In genomic region chr7:151426486-151426905, GRCh38 we compare ENCODE assay signal across 10 cellular contexts.
DNase-seq lines count a peak whose midpoint lies in the region; ATAC-seq and TF ChIP-seq lines count a peak whose summit lies in the region.
"Had no signal": no experiment of that assay in that cellular context is flagged by ENCODE, and none has a peak within 500 bp of the region (broad histone marks: within the 10 kb centered on the region; RNA-seq: fewer than 3 reads in every experiment).

No MANE protein-coding gene starts in this region.

- peak overlapping the region in 2 of 5 donors; percentile 4 to 66 for H3K9ac ChIP-seq in subcutaneous abdominal adipose tissue (ENCODE audit: low read length in 5 of 5)

- H3K27ac ChIP-seq in HEK293 (ENCODE audit: extremely low read depth, low read depth, low read length) (peak overlapping the region; percentile 56; the same call in 1 of the 2 replicates), angular gyrus (ENCODE audit: low read depth, low read length) (peak overlapping the region; percentile 22), subcutaneous abdominal adipose tissue (ENCODE audit: low read depth, low read length) (peak overlapping the region; percentile 69)
- no peak overlapping the region for H3K27ac ChIP-seq in effector memory CD4-positive, alpha-beta T cell (ENCODE audit: insufficient read depth, low read length, poor library complexity, severe bottlenecking)

- H3K4me3 ChIP-seq in HEK293 (ENCODE audit: low read depth, low read length), result no peak overlapping the region
- peak overlapping the region in 1 of 5 donors; percentile 11 for H3K4me3 ChIP-seq in subcutaneous abdominal adipose tissue (ENCODE audit: low read depth in 1 of 5, low read length in 5 of 5)
- H3K4me3 ChIP-seq in effector memory CD4-positive, alpha-beta T cell (ENCODE audit: insufficient read depth, low read depth, low read length, poor library complexity, severe bottlenecking), result no peak overlapping the region

- POLR2A ChIA-PET in HEK293 (lab: Yijun Ruan, JAX), result interaction anchor here (0.6 to 1.3 kb wide), 3 partner anchors 34 to 288 kb away, joined by 3 to 8 read pairs (median 3); no protein-coding TSS in a partner anchor

- H3K4me1 ChIP-seq in HEK293 (ENCODE audit: control insufficient read depth, insufficient read depth, low read length) (peaks cover 24% of the 10 kb centered on the region), subcutaneous abdominal adipose tissue (ENCODE audit: control insufficient read depth in 5 of 5, insufficient read depth in 5 of 5, low read length in 5 of 5) (peaks cover 8 to 64% (median 58%) of the 10 kb centered on the region in 5 donors)
- H3K4me1 ChIP-seq in effector memory CD4-positive, alpha-beta T cell (ENCODE audit: control insufficient read depth, insufficient read depth, low read length, poor library complexity, severe bottlenecking), result peaks cover 49% of the 10 kb centered on the region

- no peaks in the 10 kb centered on the region for H3K9me3 ChIP-seq in HEK293 (ENCODE audit: control insufficient read depth, insufficient read depth, low read depth, low read length)
- peaks cover 0 to 3% (median 0%) of the 10 kb centered on the region in 5 donors for H3K9me3 ChIP-seq in subcutaneous abdominal adipose tissue (ENCODE audit: control insufficient read depth in 5 of 5, low read length in 5 of 5)
- no peaks in the 10 kb centered on the region for H3K9me3 ChIP-seq in effector memory CD4-positive, alpha-beta T cell (ENCODE audit: control insufficient read depth, low read length)

- H3K36me3 ChIP-seq in HEK293 (ENCODE audit: control insufficient read depth in 2 of 2, insufficient read depth in 1 of 2, low read length in 2 of 2) (no peaks in the 10 kb centered on the region), subcutaneous abdominal adipose tissue (ENCODE audit: control insufficient read depth in 5 of 5, insufficient read depth in 5 of 5, low read length in 5 of 5) (no peaks in the 10 kb centered on the region)
- no peaks in the 10 kb centered on the region for H3K36me3 ChIP-seq in effector memory CD4-positive, alpha-beta T cell (ENCODE audit: control insufficient read depth, insufficient read depth, low read length)

- TF ChIP-seq CTCF in HEK293 (tag by site-specific recombination; IDR thresholded peaks at IDR 0.05), result no peak

- no peaks in the 10 kb centered on the region for H3K27me3 ChIP-seq in subcutaneous abdominal adipose tissue (ENCODE audit: control insufficient read depth in 5 of 5, insufficient read depth in 4 of 5, low read length in 5 of 5)
- H3K27me3 ChIP-seq in effector memory CD4-positive, alpha-beta T cell (replicated peaks; ENCODE audit: control insufficient read depth, insufficient read depth, low read length, poor library complexity, severe bottlenecking), result no peaks in the 10 kb centered on the region

- CTCF ChIA-PET in HEK293 (lab: Yijun Ruan, JAX), result interaction anchor here (0.6 kb wide), 1 partner anchor 310 kb away, joined by 4 read pairs; no protein-coding TSS in a partner anchor

- DNase-seq in iris pigment epithelial cell (ENCODE audit: low read depth) (peak; percentile 95), DMS79 (lab: John Stamatoyannopoulos, UW) (no peak)
- no peak for DNase-seq in effector memory CD4-positive, alpha-beta T cell
- DNase-seq: activated naive CD4-positive, alpha-beta T cell; islet precursor cell had no signal

- ATAC-seq in GM21526 (IDR thresholded peaks at IDR 0.05; ENCODE audit: low FRiP score, unreplicated experiment) (no peak), HG03439 (IDR thresholded peaks at IDR 0.05; ENCODE audit: unreplicated experiment) (no peak)

TF ChIP-seq in HEK293, 187 proteins besides CTCF, POLR2A, EP300 and RAD21 (continues in another document):
- TF ChIP-seq SP7 (tag by site-specific recombination; IDR thresholded peaks at IDR 0.05), result peak; percentile 99
- TF ChIP-seq HIC1 (tag by site-specific recombination; IDR thresholded peaks at IDR 0.05), result peak; percentile 89
- TF ChIP-seq ZNF2 (tag by site-specific recombination; IDR thresholded peaks at IDR 0.05), result peak; percentile 84
- peak; percentile 99 for TF ChIP-seq ZNF366 (tag by site-specific recombination; conservative IDR thresholded peaks at IDR 0.05)
- no peak for TF ChIP-seq ZNF624 (tag by site-specific recombination; IDR thresholded peaks at IDR 0.05)
- no peak for TF ChIP-seq ZNF16 (tag by site-specific recombination; IDR thresholded peaks at IDR 0.05; ENCODE audit: low read depth)
- TF ChIP-seq PRDM4 (tag by site-specific recombination; IDR thresholded peaks at IDR 0.05), result peak; percentile 89
- no peak for TF ChIP-seq ZNF174 (tag by site-specific recombination; IDR thresholded peaks at IDR 0.05)
- TF ChIP-seq ZNF560 (tag by site-specific recombination; IDR thresholded peaks at IDR 0.05; ENCODE audit: borderline replicate concordance), result no peak
- peak; percentile 89 for TF ChIP-seq TCF7L2 (IDR thresholded peaks at IDR 0.05; ENCODE audit: borderline replicate concordance, low read depth, low read length)
- TF ChIP-seq WT1 (tag by site-specific recombination; IDR thresholded peaks at IDR 0.05), result peak; percentile 86
- TF ChIP-seq ELK4 (IDR thresholded peaks at IDR 0.05; ENCODE audit: borderline replicate concordance, low read depth, low read length), result no peak
- no peak for TF ChIP-seq ZNF549 (tag by site-specific recombination; IDR thresholded peaks at IDR 0.05)
- no peak for TF ChIP-seq ZNF354C (tag by site-specific recombination; IDR thresholded peaks at IDR 0.05; ENCODE audit: borderline replicate concordance, low read depth)
- TF ChIP-seq ZXDB (tag by site-specific recombination; IDR thresholded peaks at IDR 0.05), result peak; percentile 91
- TF ChIP-seq ZNF132 (tag by site-specific recombination; IDR thresholded peaks at IDR 0.05; ENCODE audit: borderline replicate concordance), result no peak
- TF ChIP-seq MYNN (tag by site-specific recombination; IDR thresholded peaks at IDR 0.05; ENCODE audit: borderline replicate concordance), result peak; percentile 57; the same call in 1 of the 2 replicates
- TF ChIP-seq ZBTB49 (tag by site-specific recombination; IDR thresholded peaks at IDR 0.05; ENCODE audit: low read depth), result no peak
